8 cellular contexts compared by ENCODE assay signal in genomic region chr2:240021488-240022104, GRCh38. TPM values are rescaled to one million over a fixed set of nuclear protein-coding genes. Genes with fewer than 3 reads are reported as not detected.
A peak's percentile ranks its signal among the peaks of the same experiment; 100 is the strongest.
DNase-seq lines count a peak whose midpoint lies in the region; ATAC-seq and TF ChIP-seq lines count a peak whose summit lies in the region.

No MANE protein-coding gene starts in this region.

- H3K4me3 ChIP-seq in astrocyte of the cerebellum (ENCODE audit: low read depth, low read length), result no peak overlapping the region

- ATAC-seq in HG02610 (IDR thresholded peaks at IDR 0.05; ENCODE audit: unreplicated experiment) (no peak), GM19035 (IDR thresholded peaks at IDR 0.05; ENCODE audit: unreplicated experiment) (no peak)

- DNase-seq in G401 (ENCODE audit: low spot score) (peak; percentile 77), M059J (ENCODE audit: low read depth) (peak; percentile 45), T-helper 1 cell (peak in 4 of 5 donors; percentile 44 to 60 (median 54)), astrocyte of the cerebellum (ENCODE audit: low read depth) (peak; percentile 23), iPS-NIHi7 (ENCODE audit: extremely low spot score) (peak; percentile 92)
- peak; percentile 29 to 53 (median 44) for DNase-seq in stimulated activated CD4-positive, alpha-beta T cell treated with anti-CD3 and anti-CD28 coated beads, Interleukin-1b, Interleukin-23, amount 100 ng/mL, for 24 hours (ENCODE audit: low read depth in 4 of 4, low spot score in 1 of 4)

- in situ Hi-C loops in G401 (cut with HindIII; ENCODE audit: low sequenced_read_pairs), result no loop called here
- in situ Hi-C loops in astrocyte of the cerebellum (cut with HindIII; ENCODE audit: low sequenced_read_pairs), result no loop called here

- peak; percentile 97 for TF ChIP-seq CTCF in astrocyte of the cerebellum (IDR thresholded peaks at IDR 0.05; ENCODE audit: low read depth, low read length, missing control alignments)

RNA-seq across cellular contexts. Expression of gene NDUFA10, which starts 3.5 kb away (rescaled TPM):
- total RNA-seq in G401 (2014; rRNA removed; shearing (Covaris generic)), result 274 and 297 TPM in 2 replicates
- total RNA-seq in M059J (2014; rRNA removed; shearing (Covaris generic)), result 92.0 and 92.8 TPM in 2 replicates

RNA-seq across cellular contexts. Expression of gene OR6B2, which starts 8.6 kb away (rescaled TPM):
- not detected in 2 replicates for total RNA-seq in G401 (2014; rRNA removed; shearing (Covaris generic))
- total RNA-seq in M059J (2014; rRNA removed; shearing (Covaris generic)), result not detected in 2 replicates

RNA-seq across cellular contexts. Expression of gene OR6B3, which starts 31.7 kb away (rescaled TPM):
- total RNA-seq in G401 (2014; rRNA removed; shearing (Covaris generic)), result not detected in 2 replicates
- total RNA-seq in M059J (2014; rRNA removed; shearing (Covaris generic)), result not detected in 2 replicates

Comparison
In these comparisons a context has a peak if more than half of its experiments do, and no peak if none do; other contexts are left out.
1. DNase-seq: peak in every context shown above with its lines; median percentile 92 in iPS-NIHi7; 77 in G401; 54 in T-helper 1 cell; 45 in M059J; 44 in stimulated activated CD4-positive, alpha-beta T cell treated with anti-CD3 and anti-CD28 coated beads, Interleukin-1b, Interleukin-23, amount 100 ng/mL, for 24 hours; 23 in astrocyte of the cerebellum.